ENCODE assay signal across 9 cellular contexts in genomic region chr9:104774831-104775573, GRCh38.
A peak's percentile ranks its signal among the peaks of the same experiment; 100 is the strongest.
DNase-seq lines count a peak whose midpoint lies in the region; ATAC-seq and TF ChIP-seq lines count a peak whose summit lies in the region.
"Had no signal": no experiment of that assay in that cellular context is flagged by ENCODE, and none has a peak within 500 bp of the region (broad histone marks: within the 10 kb centered on the region; RNA-seq: fewer than 3 reads in every experiment).

No MANE protein-coding gene starts in this region.

- peak; percentile 51 for DNase-seq in GM13977 (ENCODE audit: low spot score)
- peak; percentile 90 for DNase-seq in KBM-7
- DNase-seq in inferior parietal cortex (ENCODE audit: extremely low spot score) = peak; percentile 41
- no peak for DNase-seq in effector CD4-positive, alpha-beta T cell
- DNase-seq in GM19238 (ENCODE audit: insufficient read length, low spot score) = no peak
- DNase-seq in NCI-H82 treated with DMSO at 0.1 percent for 48 hours (lab: John Stamatoyannopoulos, UW; ENCODE audit: unreplicated experiment) = no peak
- DNase-seq in NCI-H2081 (lab: John Stamatoyannopoulos, UW) = no peak
- DNase-seq: thyroid gland had no signal

- TF ChIP-seq CTCF in GM13977 (IDR thresholded peaks at IDR 0.05; ENCODE audit: extremely low read depth, insufficient read depth, missing control alignments) = no peak

- ATAC-seq in GM21619 (IDR thresholded peaks at IDR 0.05; ENCODE audit: unreplicated experiment) = peak; percentile 84

- in situ Hi-C loops in GM13977 (cut with MboI; ENCODE audit: low pct_unique_long_range_greater_than_20kb, low sequenced_read_pairs, unreplicated experiment) (loop anchor here (10.0 kb wide), 1 partner anchor 640 kb away; no protein-coding TSS in a partner anchor), KBM-7 (cut with MboI; ENCODE audit: low pct_unique_long_range_greater_than_20kb, low sequenced_read_pairs) (loop anchor here (25.0 kb wide), 1 partner anchor 637 kb away; no protein-coding TSS in a partner anchor)

Comparison
In these comparisons a context has a peak if more than half of its experiments do, and no peak if none do; other contexts are left out.
1. DNase-seq: peak in GM13977 (single experiment), KBM-7 (single experiment) and inferior parietal cortex (single experiment); none in effector CD4-positive, alpha-beta T cell (single experiment), GM19238 (single experiment), NCI-H82 treated with DMSO at 0.1 percent for 48 hours (single experiment) and NCI-H2081 (0 of 2).